In genomic region chr10:47156873-47157272, GRCh38 we compare ENCODE assay signal across 25 cellular contexts.
DNase-seq lines count a peak whose midpoint lies in the region; ATAC-seq and TF ChIP-seq lines count a peak whose summit lies in the region.
"Had no signal": no experiment of that assay in that cellular context is flagged by ENCODE, and none has a peak within 500 bp of the region (broad histone marks: within the 10 kb centered on the region; RNA-seq: fewer than 3 reads in every experiment).

No MANE protein-coding gene starts in this region.

- intact Hi-C loops in esophagus muscularis mucosa (cut with DNase I), result no loop called here

- no peak for ATAC-seq in activated CD8-positive, alpha-beta memory T cell treated with anti-CD3 and anti-CD28 coated beads, Interleukin-2, amount 10 ng/mL, durations not matched to agents 7 days and 5 days
- ATAC-seq: A549; CD8-positive, alpha-beta T cell; GM12878 had no signal

- H3K4me3 Mint-ChIP-seq in activated CD8-positive, alpha-beta memory T cell treated with anti-CD3 and anti-CD28 coated beads, Interleukin-2, amount 10 ng/mL, durations not matched to agents 7 days and 5 days, result no peak overlapping the region
- no peak overlapping the region for H3K4me3 Mint-ChIP-seq in osteocyte (ENCODE audit: unreplicated experiment)
- H3K4me3 Mint-ChIP-seq: B cell; CD4-positive, alpha-beta T cell; CD8-positive, alpha-beta T cell had no signal

- no peaks in the 10 kb centered on the region for H3K27me3 ChIP-seq in esophagus muscularis mucosa
- H3K27me3 ChIP-seq: BLaER1 treated with 17β-estradiol and CSF1 and Interleukin-3, amounts not matched to agents 10 nM and 100 nM had no signal

- CTCF ChIA-PET in activated CD8-positive, alpha-beta memory T cell treated with anti-CD3 and anti-CD28 coated beads, Interleukin-2, amount 10 ng/mL, durations not matched to agents 7 days and 5 days (lab: Charles Lee), result no interaction called here

- peaks cover 0 to 17% (median 8%) of the 10 kb centered on the region in 4 donors for H3K4me1 ChIP-seq in esophagus muscularis mucosa
- H3K4me1 ChIP-seq: A549, Caco-2 had no signal

- H3K27ac ChIP-seq in coronary artery (no peak overlapping the region), esophagus muscularis mucosa (replicated peaks in 1 of 4) (no peak overlapping the region)
- H3K27ac ChIP-seq: 22Rv1; A549; BLaER1 treated with 17β-estradiol and CSF1 and Interleukin-3, amounts not matched to agents 10 nM and 100 nM; C4-2B had no signal

- peaks cover 4% of the 10 kb centered on the region for H3K27me3 Mint-ChIP-seq in activated CD8-positive, alpha-beta memory T cell treated with anti-CD3 and anti-CD28 coated beads, Interleukin-2, amount 10 ng/mL, durations not matched to agents 7 days and 5 days
- H3K27me3 Mint-ChIP-seq in osteocyte (ENCODE audit: unreplicated experiment), result no peaks in the 10 kb centered on the region
- H3K27me3 Mint-ChIP-seq: CD4-positive, alpha-beta T cell had no signal

- DNase-seq in activated CD8-positive, alpha-beta memory T cell treated with anti-CD3 and anti-CD28 coated beads, Interleukin-2, amount 10 ng/mL, durations not matched to agents 7 days and 5 days, result peak; percentile 16
- DNase-seq in activated CD8-positive, alpha-beta memory T cell treated with anti-CD3 and anti-CD28 coated beads for 24 hours, result no peak
- peak; percentile 22 for DNase-seq in coronary artery (ENCODE audit: low spot score)
- peak; percentile 66 for DNase-seq in esophagus muscularis mucosa (ENCODE audit: extremely low spot score)
- DNase-seq in osteocyte (ENCODE audit: extremely low spot score, unreplicated experiment), result peak; percentile 54
- no peak for DNase-seq in NCI-H2227 (lab: John Stamatoyannopoulos, UW; ENCODE audit: unreplicated experiment)
- no peak for DNase-seq in pons (ENCODE audit: low spot score)
- no peak for DNase-seq in activated T-cell treated with anti-CD3 and anti-CD28 coated beads for 4 hours
- DNase-seq: AML-193; Caco-2; CD4-positive, alpha-beta T cell; CD8-positive, alpha-beta T cell; DMS 273 treated with DMSO at 0.1 percent for 48 hours; DMS153; DMS53; DMS79; DND-41; EL; GDM1 had no signal

- no peak overlapping the region for H3K4me3 ChIP-seq in coronary artery
- H3K4me3 ChIP-seq in esophagus muscularis mucosa, result no peak overlapping the region
- H3K4me3 ChIP-seq: A549; BLaER1 treated with 17β-estradiol and CSF1 and Interleukin-3, amounts not matched to agents 10 nM and 100 nM; GM12878 had no signal

- no peak for TF ChIP-seq EP300 in esophagus muscularis mucosa (IDR thresholded peaks at IDR 0.05)

- 82% methylated on average over 4 of the region's 4 CpGs for WGBS in esophagus muscularis mucosa

- H3K36me3 Mint-ChIP-seq in activated CD8-positive, alpha-beta memory T cell treated with anti-CD3 and anti-CD28 coated beads, Interleukin-2, amount 10 ng/mL, durations not matched to agents 7 days and 5 days, result no peaks in the 10 kb centered on the region
- H3K36me3 Mint-ChIP-seq in osteocyte (ENCODE audit: unreplicated experiment), result peaks cover 3% of the 10 kb centered on the region

- TF ChIP-seq CTCF in coronary artery (IDR thresholded peaks at IDR 0.05), result no peak
- no peak for TF ChIP-seq CTCF in esophagus muscularis mucosa (IDR thresholded peaks at IDR 0.05)
- TF ChIP-seq CTCF in osteocyte (IDR thresholded peaks at IDR 0.05), result no peak

- no peak overlapping the region for H3K27ac Mint-ChIP-seq in activated CD8-positive, alpha-beta memory T cell treated with anti-CD3 and anti-CD28 coated beads, Interleukin-2, amount 10 ng/mL, durations not matched to agents 7 days and 5 days
- H3K27ac Mint-ChIP-seq in osteocyte (ENCODE audit: unreplicated experiment), result no peak overlapping the region
- H3K27ac Mint-ChIP-seq: B cell; CD4-positive, alpha-beta T cell; CD8-positive, alpha-beta T cell had no signal

- TF ChIP-seq POLR2A in esophagus muscularis mucosa (IDR thresholded peaks at IDR 0.05; ENCODE audit: low read depth), result no peak

- H3K36me3 ChIP-seq in esophagus muscularis mucosa, result no peaks in the 10 kb centered on the region
- H3K36me3 ChIP-seq: BLaER1 treated with 17β-estradiol and CSF1 and Interleukin-3, amounts not matched to agents 10 nM and 100 nM had no signal

- H3K9me3 Mint-ChIP-seq in activated CD8-positive, alpha-beta memory T cell treated with anti-CD3 and anti-CD28 coated beads, Interleukin-2, amount 10 ng/mL, durations not matched to agents 7 days and 5 days (ENCODE audit: low read depth), result peaks cover 9% of the 10 kb centered on the region
- H3K9me3 Mint-ChIP-seq in osteocyte (ENCODE audit: unreplicated experiment), result peaks cover 16% of the 10 kb centered on the region

- peaks cover 11% of the 10 kb centered on the region for H3K4me1 Mint-ChIP-seq in activated CD8-positive, alpha-beta memory T cell treated with anti-CD3 and anti-CD28 coated beads, Interleukin-2, amount 10 ng/mL, durations not matched to agents 7 days and 5 days
- H3K4me1 Mint-ChIP-seq in osteocyte (ENCODE audit: unreplicated experiment), result peaks cover 2% of the 10 kb centered on the region
- H3K4me1 Mint-ChIP-seq: B cell had no signal

- peaks cover 0 to 12% (median 7%) of the 10 kb centered on the region in 4 donors for H3K9me3 ChIP-seq in esophagus muscularis mucosa

Comparison
In these comparisons a context has a peak if more than half of its experiments do, and no peak if none do; other contexts are left out.
1. DNase-seq: peak in activated CD8-positive, alpha-beta memory T cell treated with anti-CD3 and anti-CD28 coated beads, Interleukin-2, amount 10 ng/mL, durations not matched to agents 7 days and 5 days (single experiment), coronary artery (single experiment), esophagus muscularis mucosa (single experiment) and osteocyte (single experiment); none in activated CD8-positive, alpha-beta memory T cell treated with anti-CD3 and anti-CD28 coated beads for 24 hours (single experiment), NCI-H2227 (single experiment), pons (single experiment) and activated T-cell treated with anti-CD3 and anti-CD28 coated beads for 4 hours (single experiment).